ENCODE assay signal across 8 cellular contexts in the genomic region with DNA sequence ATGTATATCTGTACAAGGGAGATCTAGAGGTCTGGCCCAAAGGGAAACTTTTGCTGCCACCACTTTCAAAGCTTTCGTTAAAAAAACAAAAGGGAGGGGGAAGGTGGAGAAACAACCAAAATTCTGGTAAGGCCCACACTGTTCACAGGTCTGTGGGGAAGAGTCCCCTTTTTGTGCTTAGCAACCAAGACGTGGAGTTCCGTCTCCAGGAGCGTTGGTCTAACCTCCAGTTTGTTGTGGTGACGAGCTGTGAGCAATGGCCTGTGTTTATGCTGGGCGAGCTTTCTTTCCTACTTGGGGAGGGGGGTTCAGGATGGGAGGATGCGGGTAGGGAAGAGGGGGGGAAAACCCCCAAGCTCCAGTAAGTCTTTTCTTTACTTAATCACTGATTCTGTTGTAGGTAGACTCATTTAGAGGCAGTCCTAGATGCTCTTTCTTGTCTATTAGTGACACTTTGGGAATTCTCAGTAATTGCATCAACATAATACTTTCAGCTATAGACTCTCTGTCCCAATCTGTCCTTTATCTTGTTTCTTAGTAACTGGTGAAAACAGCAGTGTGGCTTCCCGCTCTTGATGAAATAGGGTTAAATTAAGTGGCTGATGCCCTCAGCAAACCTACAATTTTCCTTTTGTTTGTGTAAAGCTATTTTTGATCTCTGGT. TPM values are rescaled to one million over a fixed set of nuclear protein-coding genes. Genes with fewer than 3 reads are reported as not detected.
DNase-seq lines count a peak whose midpoint lies in the region; ATAC-seq and TF ChIP-seq lines count a peak whose summit lies in the region.

No MANE protein-coding gene starts in this region.

- TF ChIP-seq POLR2A in transverse colon (IDR thresholded peaks at IDR 0.05) = peak; percentile 17

- H3K9me3 ChIP-seq in esophagus (ENCODE audit: control insufficient read depth in 2 of 2, insufficient read depth in 1 of 2, low read depth in 1 of 2, low read length in 1 of 2) (no peaks in the 10 kb centered on the region), transverse colon (no peaks in the 10 kb centered on the region)

- in situ Hi-C loops in GM13977 (cut with MboI; ENCODE audit: low pct_unique_long_range_greater_than_20kb, low sequenced_read_pairs, unreplicated experiment) (loop anchor here (10.0 kb wide), 1 partner anchor 106 kb away; no protein-coding TSS in a partner anchor), transverse colon (cut with MboI; ENCODE audit: low pct_ligation_motif_present in 1 of 4, low pct_unique_long_range_greater_than_20kb in 1 of 4, low sequenced_read_pairs in 3 of 4) (loop anchor here in 1 of 4 donors (25.0 kb wide), 1 partner anchor 93 kb away; no protein-coding TSS in a partner anchor)

- intact Hi-C loops in transverse colon (cut with DNase I; ENCODE audit: low total_unique reads) = no loop called here

- DNase-seq in GM13977 (ENCODE audit: low spot score) = peak; percentile 58
- peak; percentile 49 to 55 for DNase-seq in NOMO-1 (lab: John Stamatoyannopoulos, UW; ENCODE audit: unreplicated experiment in 2 of 2)
- peak; percentile 56 for DNase-seq in activated CD8-positive, alpha-beta memory T cell treated with anti-CD3 and anti-CD28 coated beads, Interleukin-2, amount 50 U/mL, for 4 hours
- no peak for DNase-seq in omental fat pad (ENCODE audit: low spot score)
- peak; percentile 41 for DNase-seq in transverse colon
- no peak for DNase-seq in NCI-H146 (lab: John Stamatoyannopoulos, UW)

- TF ChIP-seq EP300 in transverse colon (IDR thresholded peaks at IDR 0.05; ENCODE audit: low read depth) = no peak

- no peaks in the 10 kb centered on the region for H3K36me3 ChIP-seq in esophagus (ENCODE audit: control insufficient read depth in 2 of 2, insufficient read depth in 2 of 2, low read length in 1 of 2)
- H3K36me3 ChIP-seq in transverse colon = no peaks in the 10 kb centered on the region

- H3K4me1 ChIP-seq in esophagus (ENCODE audit: control insufficient read depth in 2 of 2, insufficient read depth in 2 of 2, low read length in 1 of 2) (peaks cover 0 to 7% of the 10 kb centered on the region in 2 donors), transverse colon (peaks cover 26 to 51% (median 40%) of the 10 kb centered on the region in 4 donors)

- peak; percentile 31 for ATAC-seq in HG02623 (IDR thresholded peaks at IDR 0.05; ENCODE audit: unreplicated experiment)
- ATAC-seq in omental fat pad (ENCODE audit: low FRiP score) = peak; percentile 29

- no peaks in the 10 kb centered on the region for H3K27me3 ChIP-seq in esophagus (ENCODE audit: control insufficient read depth in 1 of 2, insufficient read depth in 2 of 2, low read length in 2 of 2)
- no peaks in the 10 kb centered on the region for H3K27me3 ChIP-seq in transverse colon

- WGBS in esophagus, 2 donors = 0 to 3% methylated on average over 8 of the region's 8 CpGs
- WGBS in transverse colon (ENCODE audit: low coverage in 1 of 2), 2 donors = 1 to 4% methylated on average over 5 to 8 of the region's 8 CpGs

- H3K27ac ChIP-seq in esophagus (ENCODE audit: low read depth in 2 of 2, low read length in 1 of 2) (peak overlapping the region; percentile 98), transverse colon (peak overlapping the region; percentile 95 to 99 (median 98))

- H3K4me3 ChIP-seq in esophagus (ENCODE audit: low read depth in 1 of 2, low read length in 2 of 2) (peak overlapping the region; percentile 92 to 94), transverse colon (peak overlapping the region; percentile 86 to 99 (median 89))

- TF ChIP-seq CTCF in GM13977 (IDR thresholded peaks at IDR 0.05; ENCODE audit: extremely low read depth, insufficient read depth, missing control alignments) = no peak
- TF ChIP-seq CTCF in omental fat pad (IDR thresholded peaks at IDR 0.05) = no peak
- TF ChIP-seq CTCF in transverse colon (IDR thresholded peaks at IDR 0.05) = no peak

RNA-seq across cellular contexts. Expression of gene HIPK1, which starts 1.5 kb away (rescaled TPM):
- polyA plus RNA-seq in esophagus = 10 to 100 TPM; 10.8 to 14.5 TPM
- total RNA-seq in omental fat pad (10 to 100 TPM; 49.6 to 64.6 (median 57.7) TPM), transverse colon (10 to 100 TPM; 48.3 to 63.9 (median 53.1) TPM)

RNA-seq across cellular contexts. Expression of gene DCLRE1B, which starts 25.5 kb away (rescaled TPM):
- 1 to 10 TPM; 1.5 to 3.7 TPM for polyA plus RNA-seq in esophagus
- total RNA-seq in omental fat pad (1 to 10 TPM; 2.8 to 5.6 (median 4.5) TPM), transverse colon (1 to 10 TPM in 3 of 4 donors, not detected in 1; 2.4 to 6.2 (median 2.9) TPM)

RNA-seq across cellular contexts. Expression of gene AP4B1, which starts 26.0 kb away (rescaled TPM):
- 10 to 100 TPM; 12.9 to 15.1 TPM for polyA plus RNA-seq in esophagus
- total RNA-seq in omental fat pad = 10 to 100 TPM in 3 of 4 donors, 1 to 10 TPM in 1; 9.3 to 17.2 (median 15.6) TPM
- 10 to 100 TPM in 2 of 4 donors, 1 to 10 TPM in 2; 7.2 to 37.2 (median 16.5) TPM for total RNA-seq in transverse colon

RNA-seq across cellular contexts. Expression of gene BCL2L15, which starts 43.2 kb away (rescaled TPM):
- polyA plus RNA-seq in esophagus = 1 to 10 TPM; 4.2 to 4.6 TPM
- under 1 TPM; 0.19 to 0.63 (median 0.37) TPM for total RNA-seq in omental fat pad
- total RNA-seq in transverse colon = 100 to 1,000 TPM in 1 of 4 donors, 10 to 100 TPM in 3; 51.3 to 584 (median 89.3) TPM

RNA-seq across cellular contexts. Expression of gene OLFML3, which starts 48.6 kb away (rescaled TPM):
- 1 to 10 TPM; 4.7 to 6.7 TPM for polyA plus RNA-seq in esophagus
- 100 to 1,000 TPM in 2 of 4 donors, 10 to 100 TPM in 2; 54.4 to 173 (median 90.6) TPM for total RNA-seq in omental fat pad
- total RNA-seq in transverse colon = 10 to 100 TPM; 15.7 to 29.2 (median 24.3) TPM

Comparison
In these comparisons a context has a peak if more than half of its experiments do, and no peak if none do; other contexts are left out.
1. DNase-seq: peak in GM13977 (single experiment), NOMO-1 (2 of 2), activated CD8-positive, alpha-beta memory T cell treated with anti-CD3 and anti-CD28 coated beads, Interleukin-2, amount 50 U/mL, for 4 hours (single experiment) and transverse colon (single experiment); none in omental fat pad (single experiment) and NCI-H146 (single experiment).